In the genomic region with DNA sequence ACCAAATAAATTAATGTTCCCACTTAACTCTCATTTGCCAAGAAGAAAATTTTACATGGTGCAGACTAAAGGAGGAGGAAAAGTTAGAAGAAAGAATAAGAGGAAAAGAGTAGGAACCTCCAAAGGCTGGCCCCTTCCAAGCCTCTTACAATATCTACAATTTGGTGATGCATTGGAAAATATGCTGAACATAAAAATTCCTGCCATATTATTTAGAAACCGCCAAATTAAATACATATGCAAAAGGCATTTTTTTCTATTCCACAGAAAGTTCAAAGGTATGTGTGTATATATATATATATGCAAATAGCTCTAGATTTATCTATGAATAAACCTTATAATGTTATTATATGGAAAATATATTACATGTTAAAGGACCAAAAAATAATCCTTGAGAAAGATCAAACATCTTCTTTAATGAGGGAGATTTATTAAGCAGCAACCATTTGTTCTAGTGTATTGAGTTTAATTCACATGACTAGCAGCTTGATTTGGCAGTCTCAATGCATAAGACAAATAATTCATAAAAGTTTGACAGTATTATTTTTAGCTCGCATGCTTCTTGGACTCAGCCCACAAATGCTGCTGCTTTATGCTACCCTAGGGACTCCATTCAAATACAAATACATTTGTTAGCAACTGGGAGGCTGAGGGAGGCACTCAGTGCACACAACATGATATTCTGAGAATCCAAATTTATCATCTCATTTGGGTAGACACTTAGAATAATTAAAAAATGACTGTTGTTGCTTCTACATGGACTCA, we compare ENCODE assay signal across 13 cellular contexts.
A peak's percentile ranks its signal among the peaks of the same experiment; 100 is the strongest.
DNase-seq lines count a peak whose midpoint lies in the region; ATAC-seq and TF ChIP-seq lines count a peak whose summit lies in the region.
"Had no signal": no experiment of that assay in that cellular context is flagged by ENCODE, and none has a peak within 500 bp of the region (broad histone marks: within the 10 kb centered on the region; RNA-seq: fewer than 3 reads in every experiment).

No MANE protein-coding gene starts in this region.

- TF ChIP-seq POLR2A in breast epithelium (IDR thresholded peaks at IDR 0.05) = no peak

- H3K4me3 Mint-ChIP-seq in CD8-positive, alpha-beta T cell = no peak overlapping the region
- no peak overlapping the region for H3K4me3 Mint-ChIP-seq in stimulated activated effector memory CD8-positive, alpha-beta T cell treated with anti-CD3 and anti-CD28 coated beads, Interleukin-12 subunit alpha, Interleukin-12 subunit beta, amount 100 ng/mL, for 72 hours
- H3K4me3 Mint-ChIP-seq: activated T-cell treated with anti-CD3 and anti-CD28 coated beads, Interleukin-2, amount 50 U/mL, for 24 hours; B cell; neural progenitor cell had no signal

- no peaks in the 10 kb centered on the region for H3K9me3 ChIP-seq in breast epithelium
- H3K9me3 ChIP-seq in CD8-positive, alpha-beta T cell (ENCODE audit: low read length) = no peaks in the 10 kb centered on the region

- DNase-seq in Right ventricle myocardium superior (no peak), cardiac septum (ENCODE audit: low spot score) (no peak), breast epithelium (ENCODE audit: low spot score in 2 of 2) (no peak), lung microvascular endothelial cell (ENCODE audit: low read depth in 2 of 2) (peak; percentile 51 to 64), DMS153 treated with DMSO at 0.1 percent for 48 hours (lab: John Stamatoyannopoulos, UW; ENCODE audit: unreplicated experiment) (no peak)
- no peak for DNase-seq in CD8-positive, alpha-beta T cell
- no peak for DNase-seq in stimulated activated effector memory CD8-positive, alpha-beta T cell treated with anti-CD3 and anti-CD28 coated beads, Interleukin-12 subunit alpha, Interleukin-12 subunit beta, amount 100 ng/mL, for 72 hours (ENCODE audit: low spot score in 2 of 2)
- no peak for DNase-seq in activated T-cell treated with anti-CD3 and anti-CD28 coated beads, Interleukin-2, amount 50 U/mL, for 48 hours
- DNase-seq: activated T-cell treated with anti-CD3 and anti-CD28 coated beads, Interleukin-2, amount 50 U/mL, for 24 hours; stimulated activated CD4-positive, alpha-beta T cell treated with anti-CD3 and anti-CD28 coated beads, Interleukin-4, amount 100 ng/mL, for 24 hours had no signal

- H3K9me3 Mint-ChIP-seq in CD8-positive, alpha-beta T cell = peaks cover 3% of the 10 kb centered on the region
- no peaks in the 10 kb centered on the region for H3K9me3 Mint-ChIP-seq in stimulated activated effector memory CD8-positive, alpha-beta T cell treated with anti-CD3 and anti-CD28 coated beads, Interleukin-12 subunit alpha, Interleukin-12 subunit beta, amount 100 ng/mL, for 72 hours
- H3K9me3 Mint-ChIP-seq: neural progenitor cell had no signal

- H3K4me1 Mint-ChIP-seq in CD8-positive, alpha-beta T cell (ENCODE audit: low read depth) = no peaks in the 10 kb centered on the region
- no peaks in the 10 kb centered on the region for H3K4me1 Mint-ChIP-seq in stimulated activated effector memory CD8-positive, alpha-beta T cell treated with anti-CD3 and anti-CD28 coated beads, Interleukin-12 subunit alpha, Interleukin-12 subunit beta, amount 100 ng/mL, for 72 hours
- H3K4me1 Mint-ChIP-seq: B cell, neural progenitor cell had no signal

- peaks cover 5% of the 10 kb centered on the region for H3K36me3 Mint-ChIP-seq in CD8-positive, alpha-beta T cell
- no peaks in the 10 kb centered on the region for H3K36me3 Mint-ChIP-seq in stimulated activated effector memory CD8-positive, alpha-beta T cell treated with anti-CD3 and anti-CD28 coated beads, Interleukin-12 subunit alpha, Interleukin-12 subunit beta, amount 100 ng/mL, for 72 hours

- H3K27ac Mint-ChIP-seq in CD8-positive, alpha-beta T cell = no peak overlapping the region
- H3K27ac Mint-ChIP-seq in stimulated activated effector memory CD8-positive, alpha-beta T cell treated with anti-CD3 and anti-CD28 coated beads, Interleukin-12 subunit alpha, Interleukin-12 subunit beta, amount 100 ng/mL, for 72 hours = no peak overlapping the region
- H3K27ac Mint-ChIP-seq: activated T-cell treated with anti-CD3 and anti-CD28 coated beads, Interleukin-2, amount 50 U/mL, for 24 hours; B cell; neural progenitor cell had no signal

- no peaks in the 10 kb centered on the region for H3K4me1 ChIP-seq in breast epithelium
- H3K4me1 ChIP-seq in CD8-positive, alpha-beta T cell (ENCODE audit: insufficient read depth, low read length) = no peaks in the 10 kb centered on the region

- CTCF ChIA-PET in CD8-positive, alpha-beta T cell (lab: Charles Lee) = no interaction called here

- intact Hi-C loops in Right ventricle myocardium superior (cut with DNase I) (no loop called here), cardiac septum (cut with DNase I) (no loop called here), breast epithelium (cut with DNase I; ENCODE audit: low total_unique reads) (no loop called here)
- intact Hi-C loops in CD8-positive, alpha-beta T cell (cut with DNase I, micrococcal nuclease) = no loop called here

- H3K4me3 ChIP-seq in breast epithelium = no peak overlapping the region
- no peak overlapping the region for H3K4me3 ChIP-seq in CD8-positive, alpha-beta T cell (ENCODE audit: low read depth, low read length)
- H3K4me3 ChIP-seq: neural progenitor cell, tibial nerve had no signal

- ATAC-seq in Right ventricle myocardium superior (ENCODE audit: poor library complexity) = peak; percentile 77
- no peak for ATAC-seq in CD8-positive, alpha-beta T cell
- ATAC-seq in stimulated activated effector memory CD8-positive, alpha-beta T cell treated with anti-CD3 and anti-CD28 coated beads, Interleukin-12 subunit alpha, Interleukin-12 subunit beta, amount 100 ng/mL, for 72 hours = no peak

- POLR2A ChIA-PET in CD8-positive, alpha-beta T cell (lab: Charles Lee) = no interaction called here

- H3K27ac ChIP-seq in breast epithelium = peak overlapping the region; percentile 26 to 56
- H3K27ac ChIP-seq in CD8-positive, alpha-beta T cell (ENCODE audit: low read depth, low read length) = no peak overlapping the region
- H3K27ac ChIP-seq: neural progenitor cell had no signal

- H3K27me3 ChIP-seq in breast epithelium = no peaks in the 10 kb centered on the region
- H3K27me3 ChIP-seq in CD8-positive, alpha-beta T cell (ENCODE audit: insufficient read depth, low read length) = no peaks in the 10 kb centered on the region
- H3K27me3 ChIP-seq: neural progenitor cell, tibial nerve had no signal

- no peak for TF ChIP-seq CTCF in breast epithelium (IDR thresholded peaks at IDR 0.05)
- no peak for TF ChIP-seq CTCF in CD8-positive, alpha-beta T cell (IDR thresholded peaks at IDR 0.05)

- H3K27me3 Mint-ChIP-seq in CD8-positive, alpha-beta T cell (ENCODE audit: low read depth) = no peaks in the 10 kb centered on the region
- H3K27me3 Mint-ChIP-seq: activated T-cell treated with anti-CD3 and anti-CD28 coated beads, Interleukin-2, amount 50 U/mL, for 24 hours; B cell had no signal

- H3K36me3 ChIP-seq in breast epithelium = no peaks in the 10 kb centered on the region
- H3K36me3 ChIP-seq in CD8-positive, alpha-beta T cell (ENCODE audit: insufficient read depth, low read length) = no peaks in the 10 kb centered on the region
- H3K36me3 ChIP-seq: neural progenitor cell, tibial nerve had no signal

Comparison
In these comparisons a context has a peak if more than half of its experiments do, and no peak if none do; other contexts are left out.
1. DNase-seq: peak in lung microvascular endothelial cell (2 of 2); none in Right ventricle myocardium superior (single experiment), cardiac septum (single experiment), breast epithelium (0 of 2), DMS153 treated with DMSO at 0.1 percent for 48 hours (single experiment), CD8-positive, alpha-beta T cell (0 of 7), stimulated activated effector memory CD8-positive, alpha-beta T cell treated with anti-CD3 and anti-CD28 coated beads, Interleukin-12 subunit alpha, Interleukin-12 subunit beta, amount 100 ng/mL, for 72 hours (0 of 2) and activated T-cell treated with anti-CD3 and anti-CD28 coated beads, Interleukin-2, amount 50 U/mL, for 48 hours (0 of 2).